Comparison of ENCODE assay signal across 8 cellular contexts in genomic region chr18:57585421-57585820, GRCh38. TPM values are rescaled to one million over a fixed set of nuclear protein-coding genes. Genes with fewer than 3 reads are reported as not detected.
DNase-seq lines count a peak whose midpoint lies in the region; ATAC-seq and TF ChIP-seq lines count a peak whose summit lies in the region.

No MANE protein-coding gene starts in this region.

- no peak overlapping the region for H3K9ac ChIP-seq in fibroblast of lung (ENCODE audit: insufficient read depth, low read length)

- TF ChIP-seq CTCF in GM23338 (conservative IDR thresholded peaks at IDR 0.05; ENCODE audit: low read depth in 2 of 2) (no peak), fibroblast of lung (conservative IDR thresholded peaks at IDR 0.05 in 1 of 2, IDR thresholded peaks at IDR 0.05 in 1 of 2; ENCODE audit: low read depth in 1 of 2, low read length in 2 of 2) (no peak)

- no peak overlapping the region for H3K27ac ChIP-seq in GM23338 (ENCODE audit: low read depth)
- H3K27ac ChIP-seq in SJSA1 = no peak overlapping the region
- H3K27ac ChIP-seq in fibroblast of lung (ENCODE audit: insufficient read depth, low read length) = no peak overlapping the region

- no peaks in the 10 kb centered on the region; the same call in 2 of the 3 replicates for H3K36me3 Mint-ChIP-seq in GM23338 (ENCODE audit: low read depth)

- H3K79me2 ChIP-seq in GM23338 (replicated peaks; ENCODE audit: insufficient read depth) (no peaks in the 10 kb centered on the region), fibroblast of lung (ENCODE audit: control insufficient read depth, insufficient read depth, low read length) (no peaks in the 10 kb centered on the region)

- H3K4me2 ChIP-seq in GM23338 (peak overlapping the region; percentile 86), fibroblast of lung (ENCODE audit: extremely low read depth, insufficient read depth, low read length) (peak overlapping the region; percentile 72)

- H3K4me1 Mint-ChIP-seq in GM23338 = peaks cover 23% of the 10 kb centered on the region

- peaks cover 1% of the 10 kb centered on the region for H3K27me3 Mint-ChIP-seq in GM23338 (ENCODE audit: insufficient read depth, low read depth, poor library complexity)

- H3K27ac Mint-ChIP-seq in GM23338 = no peak overlapping the region

- no peaks in the 10 kb centered on the region for H3K36me3 ChIP-seq in GM23338 (ENCODE audit: insufficient read depth)
- peaks cover 14% of the 10 kb centered on the region for H3K36me3 ChIP-seq in SJSA1
- H3K36me3 ChIP-seq in fibroblast of lung (ENCODE audit: control insufficient read depth, insufficient read depth, low read length) = no peaks in the 10 kb centered on the region

- no peak for ATAC-seq in GM23338
- no peak for ATAC-seq in HG02759 (IDR thresholded peaks at IDR 0.05; ENCODE audit: unreplicated experiment)
- no peak for ATAC-seq in HG03039 (IDR thresholded peaks at IDR 0.05; ENCODE audit: unreplicated experiment)

- H3K27me3 ChIP-seq in GM23338 (ENCODE audit: insufficient read depth) (no peaks in the 10 kb centered on the region), SJSA1 (replicated peaks) (no peaks in the 10 kb centered on the region), fibroblast of lung (ENCODE audit: control insufficient read depth, insufficient read depth, low read length) (no peaks in the 10 kb centered on the region)

- H3K4me1 ChIP-seq in GM23338 (ENCODE audit: insufficient read depth) = peaks cover 16% of the 10 kb centered on the region
- peaks cover 16% of the 10 kb centered on the region for H3K4me1 ChIP-seq in SJSA1 (replicated peaks)
- peaks cover 5% of the 10 kb centered on the region for H3K4me1 ChIP-seq in fibroblast of lung (ENCODE audit: control insufficient read depth, extremely low read depth, insufficient read depth, low read length)

- H3F3A ChIP-seq in GM23338 (replicated peaks; ENCODE audit: low read depth) = 0 out of 2 replicates have a peak, but pooled peaks cover 3% of the 10 kb centered on the region

- H2AFZ ChIP-seq in GM23338 (no peak overlapping the region), fibroblast of lung (ENCODE audit: low read length) (no peak overlapping the region)

- no peaks in the 10 kb centered on the region for H3K9me3 Mint-ChIP-seq in GM23338

- H4K20me1 ChIP-seq in GM23338 (replicated peaks; ENCODE audit: insufficient read depth) (no peaks in the 10 kb centered on the region), fibroblast of lung (ENCODE audit: control insufficient read depth, extremely low read depth, insufficient read depth, low read length) (no peaks in the 10 kb centered on the region)

- H3K9me3 ChIP-seq in SJSA1 (replicated peaks) = no peaks in the 10 kb centered on the region
- no peaks in the 10 kb centered on the region for H3K9me3 ChIP-seq in fibroblast of lung (ENCODE audit: control insufficient read depth, insufficient read depth, low read depth, low read length)

- peak overlapping the region; percentile 82 for H3K4me3 Mint-ChIP-seq in GM23338

- peak overlapping the region; percentile 81 for H3K4me3 ChIP-seq in GM23338
- H3K4me3 ChIP-seq in SJSA1 = peak overlapping the region; percentile 81
- H3K4me3 ChIP-seq in fibroblast of lung (replicated peaks in 1 of 4; ENCODE audit: control extremely low read depth in 1 of 4, insufficient read depth in 1 of 4, low read depth in 3 of 4, low read length in 4 of 4) = peak overlapping the region; percentile 50 to 85 (median 66)

- DNase-seq in GM23338 (ENCODE audit: low spot score) (no peak), SJSA1 (ENCODE audit: low read depth in 1 of 2, low spot score in 2 of 2) (no peak), fibroblast of lung (ENCODE audit: low read depth in 2 of 2) (peak; percentile 4 to 56), renal cortical epithelial cell (ENCODE audit: low read depth) (peak; percentile 20), Kasumi-1 (lab: John Stamatoyannopoulos, UW) (no peak)
- no peak for DNase-seq in stimulated activated CD4-positive, alpha-beta T cell treated with anti-CD3 and anti-CD28 coated beads, Interleukin-4, amount 100 ng/mL, for 24 hours

- H3K9me2 ChIP-seq in GM23338 (ENCODE audit: insufficient read depth) = no peaks in the 10 kb centered on the region

TF ChIP-seq in GM23338, 12 proteins besides CTCF, POLR2A, EP300 and RAD21 (continues in another document):
- TF ChIP-seq ZNF114 (CRISPR knock-in tag; IDR thresholded peaks at IDR 0.05) (no peak), ZNF462 (CRISPR knock-in tag; IDR thresholded peaks at IDR 0.05) (no peak)

RNA-seq across cellular contexts. Expression of gene FECH, which starts 1.1 kb away (rescaled TPM):
- 23.5 and 35.5 TPM in 2 replicates for total RNA-seq in GM23338 (2014; rRNA removed; shearing (Covaris generic))
- polyA plus RNA-seq in GM23338 (2016; fragmentation: Nextera tagmentation; extraction: Ambion mirVana) (5.8 and 6.1 TPM in 2 replicates), fibroblast of lung (44.4 and 52.7 TPM in 2 replicates)
- total RNA-seq in SJSA1 (2014; rRNA removed; shearing (Covaris generic)) = 13.3 and 42.8 TPM in 2 replicates
- total RNA-seq in fibroblast of lung (17.7 and 23.8 TPM in 2 replicates), renal cortical epithelial cell (39.3 and 40.5 TPM in 2 replicates)
- polyA plus RNA-seq in fibroblast of lung (2012) = 27.4 and 33.3 TPM in 2 replicates
- polyA minus RNA-seq in fibroblast of lung (ENCODE audit: low replicate concordance) = 18.0 and 26.1 TPM in 2 replicates

RNA-seq across cellular contexts. Expression of gene NARS1, which starts 36.2 kb away (rescaled TPM):
- total RNA-seq in GM23338 (2014; rRNA removed; shearing (Covaris generic)) = 225 and 233 TPM in 2 replicates
- polyA plus RNA-seq in GM23338 (2016; fragmentation: Nextera tagmentation; extraction: Ambion mirVana) (273 and 280 TPM in 2 replicates), fibroblast of lung (133 and 140 TPM in 2 replicates)
- total RNA-seq in SJSA1 (2014; rRNA removed; shearing (Covaris generic)) = 150 and 202 TPM in 2 replicates
- total RNA-seq in fibroblast of lung (202 and 207 TPM in 2 replicates), renal cortical epithelial cell (369 and 391 TPM in 2 replicates)
- 107 and 121 TPM in 2 replicates for polyA plus RNA-seq in fibroblast of lung (2012)
- 58.5 and 88.0 TPM in 2 replicates for polyA minus RNA-seq in fibroblast of lung (ENCODE audit: low replicate concordance)

Comparison
In these comparisons a context has a peak if more than half of its experiments do, and no peak if none do; other contexts are left out.
1. DNase-seq: peak in fibroblast of lung (2 of 2) and renal cortical epithelial cell (single experiment); none in GM23338 (single experiment), SJSA1 (0 of 2), stimulated activated CD4-positive, alpha-beta T cell treated with anti-CD3 and anti-CD28 coated beads, Interleukin-4, amount 100 ng/mL, for 24 hours (single experiment) and Kasumi-1 (0 of 2).
2. Peak in every context shown above with its lines, with median percentiles within 50 percentile points of each other: H3K4me3 ChIP-seq.